Comparison of ENCODE assay signal across 1 cellular context in genomic region chr5:14721990-14722656, GRCh38.
A peak's percentile ranks its signal among the peaks of the same experiment; 100 is the strongest.
TF ChIP-seq lines count a peak whose summit lies in the region.

No MANE protein-coding gene starts in this region.

TF ChIP-seq in liver, 16 proteins besides CTCF, POLR2A, EP300 and RAD21 (continued from another document):
- no peak for TF ChIP-seq REST (IDR thresholded peaks at IDR 0.05)
- TF ChIP-seq FOXA2 (IDR thresholded peaks at IDR 0.05): peak; percentile 56
- TF ChIP-seq HNF4A (conservative IDR thresholded peaks at IDR 0.05): peak; percentile 23 to 54
